ENCODE assay signal across 11 cellular contexts in the genomic region with DNA sequence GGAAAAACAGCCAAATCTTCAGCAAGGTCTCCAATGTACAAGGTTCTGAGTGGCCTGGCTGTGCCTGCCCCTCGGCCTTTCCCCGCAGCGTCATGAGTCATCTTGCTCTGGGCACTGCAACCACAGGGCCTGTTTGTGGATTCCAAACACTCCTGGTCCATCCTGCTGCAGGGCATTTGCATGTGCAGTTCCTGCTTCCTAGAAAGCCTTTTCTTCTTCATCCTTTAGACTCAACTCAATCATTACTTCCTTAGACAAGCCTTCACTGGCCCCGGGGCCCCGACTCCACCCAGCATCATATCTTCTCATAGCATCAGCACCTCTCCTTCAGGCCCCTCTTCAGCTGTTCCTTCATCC.
DNase-seq lines count a peak whose midpoint lies in the region; ATAC-seq and TF ChIP-seq lines count a peak whose summit lies in the region.
"Had no signal": no experiment of that assay in that cellular context is flagged by ENCODE, and none has a peak within 500 bp of the region (broad histone marks: within the 10 kb centered on the region; RNA-seq: fewer than 3 reads in every experiment).

No MANE protein-coding gene starts in this region.

- DNase-seq in EH (ENCODE audit: low read depth) (peak; percentile 52), HT1080 (ENCODE audit: low read depth) (peak; percentile 74), lung microvascular endothelial cell (ENCODE audit: low read depth in 2 of 2) (peak; percentile 26 to 60), lower leg skin (ENCODE audit: low spot score in 2 of 2) (no peak), middle frontal gyrus (ENCODE audit: extremely low spot score, low spot score) (no peak)
- DNase-seq: activated gamma-delta T cell, NCI-H446 treated with DMSO at 0.1 percent for 48 hours had no signal

- H3K9me3 Mint-ChIP-seq in brain: peaks cover 0 to 15% (median 0%) of the 10 kb centered on the region in 5 experiments

- no peaks in the 10 kb centered on the region for H3K36me3 Mint-ChIP-seq in brain
- H3K36me3 Mint-ChIP-seq: memory B cell had no signal

- H3K4me3 ChIP-seq in lower leg skin (ENCODE audit: low read depth, poor library complexity, severe bottlenecking): no peak overlapping the region

- peak overlapping the region in 3 of 5 experiments; percentile 21 to 87 (median 44) for H3K27ac Mint-ChIP-seq in brain
- H3K27ac Mint-ChIP-seq: memory B cell had no signal

- TF ChIP-seq POLR2A in lower leg skin (IDR thresholded peaks at IDR 0.05): no peak

- peaks cover 62% of the 10 kb centered on the region for H3K4me1 Mint-ChIP-seq in brain
- H3K4me1 Mint-ChIP-seq: memory B cell had no signal

- intact Hi-C loops in lower leg skin (cut with DNase I; ENCODE audit: low total_unique reads): no loop called here

- ATAC-seq in GM19351 (IDR thresholded peaks at IDR 0.05; ENCODE audit: unreplicated experiment) (no peak), GM18520 (IDR thresholded peaks at IDR 0.05; ENCODE audit: unreplicated experiment) (no peak)

- no peak for TF ChIP-seq CTCF in brain (conservative IDR thresholded peaks at IDR 0.05)
- no peak for TF ChIP-seq CTCF in lower leg skin (IDR thresholded peaks at IDR 0.05)

- no peak overlapping the region for H3K4me3 Mint-ChIP-seq in brain
- H3K4me3 Mint-ChIP-seq: memory B cell had no signal

- WGBS in lower leg skin, 2 donors: 87% methylated on average over 5 of the region's 5 CpGs

- H3K27me3 Mint-ChIP-seq in brain: peaks cover 8% of the 10 kb centered on the region

Comparison
In these comparisons a context has a peak if more than half of its experiments do, and no peak if none do; other contexts are left out.
1. DNase-seq: peak in EH (single experiment), HT1080 (single experiment) and lung microvascular endothelial cell (2 of 2); none in lower leg skin (0 of 2) and middle frontal gyrus (single experiment).